Comparison of ENCODE assay signal across 35 cellular contexts in genomic region chr5:98805070-98805469, GRCh38.
"Had no signal": no experiment of that assay in that cellular context is flagged by ENCODE, and none has a peak within 500 bp of the region (broad histone marks: within the 10 kb centered on the region; RNA-seq: fewer than 3 reads in every experiment).

No MANE protein-coding gene starts in this region.

- H3K4me3 ChIP-seq: MG63 had no signal

- H3K36me3 ChIP-seq: MG63 had no signal

- DNase-seq: MG63, MM.1S, MV-4-11, NCI-H1048, NCI-H1092, NCI-H1092 treated with DMSO at 0.1 percent for 48 hours, NCI-H1105, NCI-H1105 treated with DMSO at 0.1 percent for 48 hours, NCI-H1417, NCI-H1417 treated with DMSO at 0.1 percent for 48 hours, NCI-H1436, NCI-H1436 treated with DMSO at 0.1 percent for 48 hours, NCI-H146, NCI-H1694, NCI-H1694 treated with DMSO at 0.1 percent for 48 hours, NCI-H187, NCI-H187 treated with DMSO at 0.1 percent for 48 hours, NCI-H1930, NCI-H2029, NCI-H2029 treated with DMSO at 0.1 percent for 48 hours, NCI-H2081, NCI-H2081 treated with DMSO at 0.1 percent for 48 hours, NCI-H2107, NCI-H2171, NCI-H2171 treated with DMSO at 0.1 percent for 48 hours, NCI-H2227 treated with DMSO at 0.1 percent for 48 hours, NCI-H226, NCI-H345, NCI-H446, NCI-H446 treated with DMSO at 0.1 percent for 48 hours, NCI-H510A, NCI-H510A treated with DMSO at 0.1 percent for 48 hours, NCI-H524, NCI-H524 treated with DMSO at 0.1 percent for 48 hours, NCI-H526 had no signal

- H3K27me3 ChIP-seq: MG63 had no signal
